ENCODE assay signal across 26 cellular contexts in genomic region chr3:51946796-51947195, GRCh38. TPM values are rescaled to one million over a fixed set of nuclear protein-coding genes. Genes with fewer than 3 reads are reported as not detected.
"Had no signal": no experiment of that assay in that cellular context is flagged by ENCODE, and none has a peak within 500 bp of the region (broad histone marks: within the 10 kb centered on the region; RNA-seq: fewer than 3 reads in every experiment).

No MANE protein-coding gene starts in this region.

- H3K36me3 ChIP-seq: brain microvascular endothelial cell, colonic mucosa, neutrophil, pancreas, thyroid gland had no signal

- H3K4me3 ChIP-seq: colonic mucosa, dorsolateral prefrontal cortex, lung, pancreas, right lobe of liver, thyroid gland had no signal

- H3K9me3 Mint-ChIP-seq: activated naive CD4-positive, alpha-beta T cell treated with anti-CD3 and anti-CD28 coated beads, Interleukin-2, amount 10 ng/mL, durations not matched to agents 7 days and 5 days; activated T-cell treated with anti-CD3 and anti-CD28 coated beads, Interleukin-2, amount 50 U/mL, for 4 hours; central memory CD8-positive, alpha-beta T cell; effector memory CD8-positive, alpha-beta T cell; naive thymus-derived CD4-positive, alpha-beta T cell; T-helper 1 cell treated with Interleukin-12 subunit alpha and Interleukin-12 subunit beta and Interleukin-4 antibody, amounts not matched to agents 30 μg/mL and 1 μg/mL, for 36 hours; WTC11 had no signal

- H3K27ac Mint-ChIP-seq: activated naive CD4-positive, alpha-beta T cell treated with anti-CD3 and anti-CD28 coated beads, Interleukin-2, amount 10 ng/mL, durations not matched to agents 7 days and 5 days; effector memory CD8-positive, alpha-beta T cell; T-helper 1 cell treated with Interleukin-12 subunit alpha and Interleukin-12 subunit beta and Interleukin-4 antibody, amounts not matched to agents 30 μg/mL and 1 μg/mL, for 36 hours; WTC11 had no signal

- H3K4me3 Mint-ChIP-seq: activated naive CD4-positive, alpha-beta T cell treated with anti-CD3 and anti-CD28 coated beads, Interleukin-2, amount 10 ng/mL, durations not matched to agents 7 days and 5 days; activated T-cell treated with anti-CD3 and anti-CD28 coated beads, Interleukin-2, amount 50 U/mL, for 4 hours; central memory CD8-positive, alpha-beta T cell; effector memory CD8-positive, alpha-beta T cell; T-helper 1 cell treated with Interleukin-12 subunit alpha and Interleukin-12 subunit beta and Interleukin-4 antibody, amounts not matched to agents 30 μg/mL and 1 μg/mL, for 36 hours; WTC11 had no signal

- H3K36me3 Mint-ChIP-seq: activated naive CD4-positive, alpha-beta T cell treated with anti-CD3 and anti-CD28 coated beads, Interleukin-2, amount 10 ng/mL, durations not matched to agents 7 days and 5 days; WTC11 had no signal

- H3K27me3 Mint-ChIP-seq: central memory CD8-positive, alpha-beta T cell; effector memory CD8-positive, alpha-beta T cell had no signal

- ATAC-seq: activated T-cell treated with anti-CD3 and anti-CD28 coated beads, Interleukin-2, amount 50 U/mL, for 4 hours; effector memory CD8-positive, alpha-beta T cell; esophagus mucosa; left lobe of liver; naive thymus-derived CD4-positive, alpha-beta T cell; pancreas; right lobe of liver; WTC11 had no signal

- H3K9me3 ChIP-seq: colonic mucosa, neutrophil, pancreas, right lobe of liver, thyroid gland had no signal

- H3K27me3 ChIP-seq: brain microvascular endothelial cell, colonic mucosa, dorsolateral prefrontal cortex, neutrophil, pancreas, right lobe of liver, thyroid gland had no signal

- DNase-seq: activated effector memory CD4-positive, alpha-beta T cell treated with Interleukin-2 at 50 U/mL for 16 hours; activated naive CD4-positive, alpha-beta T cell treated with anti-CD3 and anti-CD28 coated beads, Interleukin-2, amount 10 ng/mL, durations not matched to agents 7 days and 5 days; activated T-cell treated with anti-CD3 and anti-CD28 coated beads, Interleukin-2, amount 50 U/mL, for 4 hours; brain microvascular endothelial cell; colonic mucosa; effector memory CD8-positive, alpha-beta T cell; small intestine; stimulated activated CD4-positive, alpha-beta T cell treated with anti-CD3 and anti-CD28 coated beads, Interleukin-15, amount 100 ng/mL, for 24 hours; stimulated activated naive CD4-positive, alpha-beta T cell treated with Interleukin-2 at 50 U/mL for 16 hours; substantia nigra; T1000; thyroid gland had no signal

- H3K27ac ChIP-seq: brain microvascular endothelial cell, colonic mucosa, dorsolateral prefrontal cortex, neutrophil, pancreas, right lobe of liver, thyroid gland had no signal

RNA-seq across cellular contexts. Expression of gene GPR62, which starts 8.4 kb away (rescaled TPM):
- total RNA-seq: activated T-cell treated with anti-CD3 and anti-CD28 coated beads, Interleukin-2, amount 50 U/mL, for 4 hours; aorta; colonic mucosa; esophagus mucosa; left lobe of liver; naive thymus-derived CD4-positive, alpha-beta T cell; SK-MEL-5 had no signal
- polyA plus RNA-seq: keratinocyte had no signal
